11 cellular contexts compared by ENCODE assay signal in the genomic region with DNA sequence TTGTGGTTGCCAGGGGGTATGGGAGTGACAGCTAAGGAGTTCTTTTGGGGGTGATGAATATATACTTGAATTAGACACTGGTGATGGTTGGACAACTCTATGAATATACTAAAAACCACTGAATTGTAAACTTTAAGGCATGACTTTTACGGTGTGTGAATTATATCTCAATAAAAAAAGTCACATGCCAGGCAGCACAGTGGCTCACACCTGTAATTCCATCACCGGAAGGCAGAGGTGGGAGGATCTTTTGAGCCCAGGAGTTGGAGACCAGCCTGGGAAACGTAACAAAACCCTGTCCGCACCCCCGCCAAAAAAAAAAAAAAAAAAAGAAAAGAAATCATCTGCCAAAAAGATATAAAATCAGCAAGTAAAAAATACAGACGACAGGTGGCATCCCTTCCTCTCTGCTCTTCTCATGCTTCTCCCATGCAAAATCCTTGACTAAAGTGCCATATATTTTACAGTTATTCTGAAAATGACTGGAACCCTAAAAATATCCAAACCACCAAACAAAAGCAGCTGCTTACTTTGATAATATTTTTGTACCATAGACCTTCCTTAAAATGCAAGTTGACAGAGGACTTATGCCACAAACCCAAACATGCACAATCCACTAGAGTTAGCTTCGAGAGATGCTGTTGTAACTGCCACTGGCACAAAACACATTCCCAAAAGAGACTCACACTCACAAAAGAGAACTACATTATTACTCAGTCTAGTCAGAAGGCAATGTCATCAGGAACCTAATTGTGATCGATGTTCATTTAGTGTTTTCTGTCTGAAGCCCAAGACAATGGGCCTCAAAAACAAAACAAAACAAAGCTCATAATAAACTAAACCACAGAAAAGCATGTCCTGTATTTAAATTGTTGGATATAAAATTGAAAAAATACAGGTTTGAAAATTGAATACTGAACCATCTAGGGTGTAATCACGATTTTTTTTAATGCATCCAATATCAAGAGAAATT. TPM values are rescaled to one million over a fixed set of nuclear protein-coding genes. Genes with fewer than 3 reads are reported as not detected.
DNase-seq lines count a peak whose midpoint lies in the region; ATAC-seq and TF ChIP-seq lines count a peak whose summit lies in the region.
"Had no signal": no experiment of that assay in that cellular context is flagged by ENCODE, and none has a peak within 500 bp of the region (broad histone marks: within the 10 kb centered on the region; RNA-seq: fewer than 3 reads in every experiment).

No MANE protein-coding gene starts in this region.

- no peaks in the 10 kb centered on the region for H4K20me1 ChIP-seq in OCI-LY1 (ENCODE audit: insufficient read depth, low read length)

- 0 out of 2 replicates have a peak, but pooled peaks cover 3% of the 10 kb centered on the region for H3F3A ChIP-seq in OCI-LY1 (ENCODE audit: insufficient read depth, low read length)

- TF ChIP-seq CTCF in OCI-LY1 (IDR thresholded peaks at IDR 0.05; ENCODE audit: low read length), result peak; percentile 15
- TF ChIP-seq CTCF in epithelial cell of esophagus (IDR thresholded peaks at IDR 0.05; ENCODE audit: insufficient read depth, low read depth, low read length, missing control alignments), result peak; percentile 9

- H3K27me3 ChIP-seq in OCI-LY1 (ENCODE audit: insufficient read depth, low read length), result no peaks in the 10 kb centered on the region
- H3K27me3 ChIP-seq: pancreas had no signal

- ATAC-seq in Right ventricle myocardium inferior, result no peak
- ATAC-seq: pancreas had no signal

- peak; percentile 45 for DNase-seq in activated CD8-positive, alpha-beta memory T cell treated with anti-CD3 and anti-CD28 coated beads for 24 hours
- no peak for DNase-seq in activated CD8-positive, alpha-beta memory T cell treated with anti-CD3 and anti-CD28 coated beads, Interleukin-2, amount 50 U/mL, for 4 hours
- no peak for DNase-seq in epithelial cell of esophagus (ENCODE audit: low read depth)
- no peak for DNase-seq in DMS 273 treated with DMSO at 0.1 percent for 48 hours (lab: John Stamatoyannopoulos, UW)
- DNase-seq in Right ventricle myocardium inferior (ENCODE audit: missing footprints), result no peak
- no peak for DNase-seq in GM03348 (ENCODE audit: low spot score)
- DNase-seq: AML-193, NCI-H69, pancreas had no signal

- peaks cover 10% of the 10 kb centered on the region for H3K36me3 Mint-ChIP-seq in stimulated activated naive CD8-positive, alpha-beta T cell treated with anti-CD3 and anti-CD28 coated beads, Interleukin-15, Interleukin-2, amounts not matched to agents 100 ng/mL and 50 ng/mL, for 24 hours (ENCODE audit: low read depth)

- H3K9me3 ChIP-seq in OCI-LY1 (ENCODE audit: low read length), result no peaks in the 10 kb centered on the region
- H3K9me3 ChIP-seq: pancreas had no signal

- peaks cover 18% of the 10 kb centered on the region for H3K36me3 ChIP-seq in OCI-LY1 (ENCODE audit: insufficient read depth, low read length)
- H3K36me3 ChIP-seq: pancreas had no signal

- H3K4me2 ChIP-seq in OCI-LY1 (ENCODE audit: low read length), result peak overlapping the region; percentile 83

- peak overlapping the region; percentile 95 for H3K27ac Mint-ChIP-seq in stimulated activated naive CD8-positive, alpha-beta T cell treated with anti-CD3 and anti-CD28 coated beads, Interleukin-15, Interleukin-2, amounts not matched to agents 100 ng/mL and 50 ng/mL, for 24 hours

- H3K9me3 Mint-ChIP-seq in stimulated activated naive CD8-positive, alpha-beta T cell treated with anti-CD3 and anti-CD28 coated beads, Interleukin-15, Interleukin-2, amounts not matched to agents 100 ng/mL and 50 ng/mL, for 24 hours, result no peaks in the 10 kb centered on the region

- peak overlapping the region; percentile 92 for H3K4me3 Mint-ChIP-seq in stimulated activated naive CD8-positive, alpha-beta T cell treated with anti-CD3 and anti-CD28 coated beads, Interleukin-15, Interleukin-2, amounts not matched to agents 100 ng/mL and 50 ng/mL, for 24 hours

- H3K4me1 Mint-ChIP-seq in stimulated activated naive CD8-positive, alpha-beta T cell treated with anti-CD3 and anti-CD28 coated beads, Interleukin-15, Interleukin-2, amounts not matched to agents 100 ng/mL and 50 ng/mL, for 24 hours (ENCODE audit: low read depth), result peaks cover 59% of the 10 kb centered on the region

- H2AFZ ChIP-seq in OCI-LY1 (ENCODE audit: low read length), result no peak overlapping the region

- H3K9me2 ChIP-seq in OCI-LY1 (ENCODE audit: low read depth, low read length), result no peaks in the 10 kb centered on the region

- peak overlapping the region; percentile 88 for H3K27ac ChIP-seq in OCI-LY1 (ENCODE audit: low read depth, low read length, poor library complexity, severe bottlenecking)
- H3K27ac ChIP-seq: pancreas had no signal

- peaks cover 57% of the 10 kb centered on the region for H3K4me1 ChIP-seq in OCI-LY1 (ENCODE audit: insufficient read depth, low read length, severe bottlenecking)

- H3K4me3 ChIP-seq in OCI-LY1 (ENCODE audit: low read depth, low read length, poor library complexity, severe bottlenecking) (peak overlapping the region; percentile 88), epithelial cell of esophagus (ENCODE audit: low read length) (no peak overlapping the region)

- H3K79me2 ChIP-seq in OCI-LY1 (ENCODE audit: insufficient read depth, low read length), result peaks cover 66% of the 10 kb centered on the region

- H3K27me3 Mint-ChIP-seq in stimulated activated naive CD8-positive, alpha-beta T cell treated with anti-CD3 and anti-CD28 coated beads, Interleukin-15, Interleukin-2, amounts not matched to agents 100 ng/mL and 50 ng/mL, for 24 hours, result no peaks in the 10 kb centered on the region

- peak overlapping the region; percentile 94 for H3K9ac ChIP-seq in OCI-LY1 (ENCODE audit: low read length)

- intact Hi-C loops in Right ventricle myocardium inferior (cut with DNase I), result no loop called here

RNA-seq across cellular contexts. Expression of a gene that starts 2.5 kb away (rescaled TPM):
- 6.4 TPM for total RNA-seq in Right ventricle myocardium inferior

RNA-seq across cellular contexts. Expression of a gene that starts 9.7 kb away (rescaled TPM):
- total RNA-seq in Right ventricle myocardium inferior, result 0.65 TPM
